23 cellular contexts compared by ENCODE assay signal in the genomic region with DNA sequence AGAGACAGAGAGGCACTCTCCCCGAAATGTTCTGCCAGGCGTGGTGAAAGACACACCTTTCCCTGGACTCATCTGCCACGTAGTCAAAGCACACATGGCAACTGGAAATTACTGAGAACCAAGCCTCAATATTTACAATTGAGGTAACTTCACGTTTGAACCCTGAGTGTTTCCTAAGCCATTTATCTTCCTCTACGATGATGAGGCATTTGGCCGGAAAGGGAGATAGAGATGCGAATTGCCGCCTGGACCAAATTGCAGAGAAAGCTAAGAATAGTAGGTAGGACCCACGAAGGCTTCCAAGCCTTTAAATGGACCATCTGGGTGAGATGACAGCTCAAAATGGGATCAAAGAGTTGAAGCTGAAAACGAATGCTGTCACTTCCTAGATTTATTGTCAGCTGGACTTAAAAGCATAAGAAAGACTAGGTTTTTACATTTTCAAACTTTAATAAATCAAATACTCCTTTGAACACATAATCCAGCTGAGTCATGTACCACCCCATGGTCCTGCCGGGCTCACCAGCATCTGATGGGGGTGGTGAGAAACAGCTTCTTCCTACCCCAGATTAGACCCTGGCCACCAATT.
"Had no signal": no experiment of that assay in that cellular context is flagged by ENCODE, and none has a peak within 500 bp of the region (broad histone marks: within the 10 kb centered on the region; RNA-seq: fewer than 3 reads in every experiment).

No MANE protein-coding gene starts in this region.

- H3K4me2 ChIP-seq: hepatocyte had no signal

- H3K27me3 ChIP-seq: hepatocyte, ovary, right atrium auricular region, upper lobe of left lung had no signal

- DNase-seq: activated B cell treated with CpG ODN at 0.5 μM for 24 hours; activated CD4-positive, alpha-beta T cell treated with anti-CD3 and anti-CD28 coated beads for 36 hours; activated CD4-positive, alpha-beta T cell treated with anti-CD3 and anti-CD28 coated beads, Interleukin-2, amount 50 U/mL, for 4 hours; activated effector memory CD4-positive, alpha-beta T cell treated with anti-CD3 and anti-CD28 coated beads, Interleukin-2, amount 50 U/mL, for 16 hours; activated naive CD4-positive, alpha-beta T cell treated with anti-CD3 and anti-CD28 coated beads, Interleukin-2, amount 10 ng/mL, durations not matched to agents 7 days and 5 days; effector CD4-positive, alpha-beta T cell; erythroblast; glutamatergic neuron; mesendoderm; mucosa of descending colon; naive thymus-derived CD4-positive, alpha-beta T cell; ovary; stimulated activated CD4-positive, alpha-beta T cell treated with anti-CD3 and anti-CD28 coated beads, Interleukin-2, amount 100 ng/mL, for 24 hours; stimulated activated naive B cell treated with anti-CD40 and anti-IgM and Interleukin-4, amounts not matched to agents 10 μg/mL and 1 μg/mL and 100 μg/mL, for 72 hours; SW 1271; T-helper 17 cell; upper lobe of left lung had no signal

- H2AFZ ChIP-seq: hepatocyte had no signal

- H3K9me3 ChIP-seq: ovary, prostate gland had no signal

- H3K36me3 ChIP-seq: ovary, prostate gland, right atrium auricular region, thoracic aorta, upper lobe of left lung had no signal

- H3K4me3 ChIP-seq: hepatocyte, mucosa of descending colon, ovary, prostate gland, right atrium auricular region, SK-N-MC, skin epidermis, thoracic aorta, upper lobe of left lung had no signal

- H3K79me2 ChIP-seq: hepatocyte had no signal

- H3K4me1 ChIP-seq: prostate gland, right atrium auricular region, upper lobe of left lung had no signal

- H3K27ac ChIP-seq: hepatocyte, ovary, prostate gland, right atrium auricular region, SK-N-MC, thoracic aorta, upper lobe of left lung had no signal

- ATAC-seq: activated CD4-positive, alpha-beta T cell treated with anti-CD3 and anti-CD28 coated beads for 36 hours; mucosa of descending colon; naive thymus-derived CD4-positive, alpha-beta T cell; T-helper 17 cell had no signal
